Comparison of ENCODE assay signal across 19 cellular contexts in genomic region chr11:75277211-75277805, GRCh38. TPM values are rescaled to one million over a fixed set of nuclear protein-coding genes. Genes with fewer than 3 reads are reported as not detected.
DNase-seq lines count a peak whose midpoint lies in the region; ATAC-seq and TF ChIP-seq lines count a peak whose summit lies in the region.
"Had no signal": no experiment of that assay in that cellular context is flagged by ENCODE, and none has a peak within 500 bp of the region (broad histone marks: within the 10 kb centered on the region; RNA-seq: fewer than 3 reads in every experiment).

No MANE protein-coding gene starts in this region.

- peaks cover 73% of the 10 kb centered on the region for H3K36me3 Mint-ChIP-seq in Caco-2 (ENCODE audit: insufficient read depth, unreplicated experiment)
- peaks cover 100% of the 10 kb centered on the region for H3K36me3 Mint-ChIP-seq in dendritic cell treated with granulocyte-macrophage colony-stimulating factor and Interleukin-4, amounts not matched to agents 40 ng/mL and 50 ng/mL, for 4 days (ENCODE audit: low read depth)
- H3K36me3 Mint-ChIP-seq: mesothelial cell of epicardium had no signal

- H3K9me3 ChIP-seq in Caco-2: no peaks in the 10 kb centered on the region
- H3K9me3 ChIP-seq: A549, adrenal gland, pancreas had no signal

- DNase-seq in activated CD4-positive, CD25-positive, alpha-beta regulatory T cell treated with anti-CD3 and anti-CD28 coated beads, Interleukin-2, amount 50 U/mL, for 72 hours: peak; percentile 22
- DNase-seq in Caco-2 (peak in 1 of 2 experiments; percentile 29), posterior vena cava (ENCODE audit: low spot score) (peak; percentile 19), SKM-1 treated with dmso at 0.1 percent for 144 hours (lab: John Stamatoyannopoulos, UW; ENCODE audit: unreplicated experiment) (no peak), SKM-1 (lab: John Stamatoyannopoulos, UW; ENCODE audit: unreplicated experiment) (no peak)
- no peak for DNase-seq in activated CD4-positive, CD25-positive, alpha-beta regulatory T cell (lab: John Stamatoyannopoulos, UW)
- DNase-seq: activated CD4-positive, alpha-beta T cell treated with anti-CD3 and anti-CD28 coated beads, Interleukin-2, amount 50 U/mL, for 48 hours; Calu3; T-helper 9 cell had no signal

- H3K4me3 ChIP-seq in Caco-2 (ENCODE audit: low read depth, low read length): no peak overlapping the region
- H3K4me3 ChIP-seq: A549, adrenal gland, pancreas, smooth muscle cell had no signal

- no peak overlapping the region for H3K4me3 Mint-ChIP-seq in Caco-2 (ENCODE audit: unreplicated experiment)
- no peak overlapping the region for H3K4me3 Mint-ChIP-seq in dendritic cell treated with granulocyte-macrophage colony-stimulating factor and Interleukin-4, amounts not matched to agents 40 ng/mL and 50 ng/mL, for 4 days
- H3K4me3 Mint-ChIP-seq: H9, mesothelial cell of epicardium had no signal

- intact Hi-C loops in Caco-2 (cut with micrococcal nuclease; ENCODE audit: unreplicated experiment): no loop called here
- intact Hi-C loops in dendritic cell treated with granulocyte-macrophage colony-stimulating factor and Interleukin-4, amounts not matched to agents 40 ng/mL and 50 ng/mL, for 4 days (cut with micrococcal nuclease): no loop called here
- intact Hi-C loops in posterior vena cava (cut with DNase I): no loop called here

- POLR2A ChIA-PET in Caco-2 (lab: Charles Lee): no interaction called here

- no peaks in the 10 kb centered on the region for H3K9me3 Mint-ChIP-seq in Caco-2 (ENCODE audit: unreplicated experiment)
- no peaks in the 10 kb centered on the region for H3K9me3 Mint-ChIP-seq in dendritic cell treated with granulocyte-macrophage colony-stimulating factor and Interleukin-4, amounts not matched to agents 40 ng/mL and 50 ng/mL, for 4 days
- H3K9me3 Mint-ChIP-seq: H9, mesothelial cell of epicardium had no signal

- CTCF ChIA-PET in Caco-2 (lab: Charles Lee): interaction anchor here (1.1 to 1.4 kb wide), 2 partner anchors 29 to 35 kb away, joined by 3 read pairs; no protein-coding TSS in a partner anchor

- peak overlapping the region; percentile 45 for H3K27ac Mint-ChIP-seq in Caco-2 (ENCODE audit: unreplicated experiment)
- H3K27ac Mint-ChIP-seq in dendritic cell treated with granulocyte-macrophage colony-stimulating factor and Interleukin-4, amounts not matched to agents 40 ng/mL and 50 ng/mL, for 4 days: peak overlapping the region; percentile 67
- H3K27ac Mint-ChIP-seq: mesothelial cell of epicardium had no signal

- no peaks in the 10 kb centered on the region for H3K27me3 Mint-ChIP-seq in Caco-2 (ENCODE audit: insufficient read depth, unreplicated experiment)
- no peaks in the 10 kb centered on the region for H3K27me3 Mint-ChIP-seq in dendritic cell treated with granulocyte-macrophage colony-stimulating factor and Interleukin-4, amounts not matched to agents 40 ng/mL and 50 ng/mL, for 4 days

- BruUV-seq in Caco-2 (replicated peaks; lab: Mats Ljungman, UMichigan): no TSS peak

- TF ChIP-seq CTCF in Caco-2 (IDR thresholded peaks at IDR 0.05; ENCODE audit: insufficient read depth in 1 of 2, low read depth in 1 of 2, low read length in 1 of 2, severe bottlenecking in 1 of 2, unreplicated experiment in 1 of 2): no peak

- H3K4me1 ChIP-seq in Caco-2: peaks cover 34% of the 10 kb centered on the region
- H3K4me1 ChIP-seq: adrenal gland, pancreas had no signal

- peaks cover 32% of the 10 kb centered on the region for H3K4me1 Mint-ChIP-seq in Caco-2 (ENCODE audit: low read depth, unreplicated experiment)
- peaks cover 53% of the 10 kb centered on the region for H3K4me1 Mint-ChIP-seq in dendritic cell treated with granulocyte-macrophage colony-stimulating factor and Interleukin-4, amounts not matched to agents 40 ng/mL and 50 ng/mL, for 4 days (ENCODE audit: low read depth)
- H3K4me1 Mint-ChIP-seq: mesothelial cell of epicardium had no signal

- no peaks in the 10 kb centered on the region for H3K27me3 ChIP-seq in Caco-2 (replicated peaks; ENCODE audit: control insufficient read depth, insufficient read depth, low read length)
- H3K27me3 ChIP-seq: adrenal gland, pancreas had no signal

- peaks cover 10% of the 10 kb centered on the region for H3K36me3 ChIP-seq in Caco-2 (ENCODE audit: control insufficient read depth, insufficient read depth, low read length)

- ATAC-seq in activated CD4-positive, CD25-positive, alpha-beta regulatory T cell treated with anti-CD3 and anti-CD28 coated beads, Interleukin-2, amount 50 U/mL, for 24 hours: no peak
- ATAC-seq: A549, pancreas had no signal

RNA-seq across cellular contexts. Expression of gene TPBGL, which starts 36.7 kb away (rescaled TPM):
- total RNA-seq in Caco-2 (2022) (0.18 and 0.19 TPM in 2 replicates), posterior vena cava (under 1 TPM; 0.46 to 0.67 TPM)
- total RNA-seq: Calu3, frontal cortex, M059J had no signal

Comparison
In these comparisons a context has a peak if more than half of its experiments do, and no peak if none do; other contexts are left out.
1. DNase-seq: peak in activated CD4-positive, CD25-positive, alpha-beta regulatory T cell treated with anti-CD3 and anti-CD28 coated beads, Interleukin-2, amount 50 U/mL, for 72 hours (single experiment) and posterior vena cava (single experiment); none in SKM-1 treated with dmso at 0.1 percent for 144 hours (single experiment), SKM-1 (single experiment) and activated CD4-positive, CD25-positive, alpha-beta regulatory T cell (0 of 4).